Comparison of ENCODE assay signal across 1 cellular context in genomic region chr7:77354914-77355313, GRCh38.
TF ChIP-seq lines count a peak whose summit lies in the region.

No MANE protein-coding gene starts in this region.

TF ChIP-seq in HEK293T, 16 proteins besides CTCF, POLR2A, EP300 and RAD21 (continued from another document):
- no peak for TF ChIP-seq HDGF (IDR thresholded peaks at IDR 0.05; ENCODE audit: borderline replicate concordance)
